In genomic region chr4:40723728-40724127, GRCh38 we compare ENCODE assay signal across 25 cellular contexts. TPM values are rescaled to one million over a fixed set of nuclear protein-coding genes. Genes with fewer than 3 reads are reported as not detected.
DNase-seq lines count a peak whose midpoint lies in the region; ATAC-seq and TF ChIP-seq lines count a peak whose summit lies in the region.
"Had no signal": no experiment of that assay in that cellular context is flagged by ENCODE, and none has a peak within 500 bp of the region (broad histone marks: within the 10 kb centered on the region; RNA-seq: fewer than 3 reads in every experiment).

No MANE protein-coding gene starts in this region.

- H3K27me3 Mint-ChIP-seq in activated T-helper 2 cell treated with anti-CD3 and anti-CD28 coated beads, Interferon-gamma antibody, Interleukin-2, Interleukin-4, amounts not matched to agents 10 μg/mL and 5 μg/mL and 100 μg/mL, durations not matched to agents 14 hours and 24 hours and 36 hours (ENCODE audit: low read depth): peaks cover 8% of the 10 kb centered on the region
- H3K27me3 Mint-ChIP-seq: type B pancreatic cell had no signal

- intact Hi-C loops in Right ventricle myocardium superior (cut with DNase I): no loop called here
- intact Hi-C loops in left ventricle myocardium inferior (cut with micrococcal nuclease): no loop called here
- intact Hi-C loops in activated T-helper 2 cell treated with anti-CD3 and anti-CD28 coated beads, Interferon-gamma antibody, Interleukin-2, Interleukin-4, amounts not matched to agents 10 μg/mL and 5 μg/mL and 100 μg/mL, durations not matched to agents 14 hours and 24 hours and 36 hours (cut with micrococcal nuclease): loop anchor here (2.0 to 5.0 kb wide), 5 partner anchors 39 to 521 kb away; no protein-coding TSS in a partner anchor
- intact Hi-C loops in left lung (cut with DNase I): no loop called here

- DNase-seq in Right ventricle myocardium superior (no peak), left ventricle myocardium inferior (no peak), left lung (no peak)
- no peak for DNase-seq in activated T-helper 2 cell treated with anti-CD3 and anti-CD28 coated beads, Interferon-gamma antibody, Interleukin-2, Interleukin-4, amounts not matched to agents 10 μg/mL and 5 μg/mL and 100 μg/mL, durations not matched to agents 14 hours and 24 hours and 36 hours (ENCODE audit: low spot score)
- DNase-seq in stimulated activated CD4-positive, alpha-beta T cell treated with anti-CD3 and anti-CD28 coated beads, Interleukin-1b, Interleukin-23, amount 100 ng/mL, for 48 hours: no peak
- DNase-seq: activated CD4-positive, alpha-beta T cell treated with anti-CD3 and anti-CD28 coated beads for 1 hour; activated CD8-positive, alpha-beta memory T cell treated with anti-CD3 and anti-CD28 coated beads, Interleukin-2, amount 10 ng/mL, durations not matched to agents 7 days and 5 days; caudate nucleus; endodermal cell; H7; naive thymus-derived CD8-positive, alpha-beta T cell; NCI-H1092 treated with DMSO at 0.1 percent for 48 hours; NCI-H187 treated with DMSO at 0.1 percent for 48 hours; NCI-H526; small intestine; stimulated activated CD4-positive, alpha-beta T cell treated with anti-CD3 and anti-CD28 coated beads, Interleukin-2, amount 100 ng/mL, for 48 hours had no signal

- H3K36me3 Mint-ChIP-seq in activated T-helper 2 cell treated with anti-CD3 and anti-CD28 coated beads, Interferon-gamma antibody, Interleukin-2, Interleukin-4, amounts not matched to agents 10 μg/mL and 5 μg/mL and 100 μg/mL, durations not matched to agents 14 hours and 24 hours and 36 hours (ENCODE audit: low read depth): no peaks in the 10 kb centered on the region
- H3K36me3 Mint-ChIP-seq: activated naive CD4-positive, alpha-beta T cell treated with anti-CD3 and anti-CD28 coated beads, Interleukin-2, amount 50 U/mL, for 72 hours; CD14-positive monocyte; naive thymus-derived CD8-positive, alpha-beta T cell; type B pancreatic cell had no signal

- H3K9me3 ChIP-seq in left ventricle myocardium inferior (replicated peaks) (no peaks in the 10 kb centered on the region), left lung (no peaks in the 10 kb centered on the region)
- H3K9me3 ChIP-seq: ascending aorta, SJSA1 had no signal

- peaks cover 30% of the 10 kb centered on the region for H3K27me3 ChIP-seq in left ventricle myocardium inferior (ENCODE audit: low read depth)
- no peaks in the 10 kb centered on the region for H3K27me3 ChIP-seq in left lung
- H3K27me3 ChIP-seq: ascending aorta, SJSA1 had no signal

- no peak overlapping the region for H3K27ac ChIP-seq in left ventricle myocardium inferior (replicated peaks)
- peak overlapping the region; percentile 46 to 90 for H3K27ac ChIP-seq in left lung
- H3K27ac ChIP-seq: SJSA1 had no signal

- no peaks in the 10 kb centered on the region for H3K9me3 Mint-ChIP-seq in activated T-helper 2 cell treated with anti-CD3 and anti-CD28 coated beads, Interferon-gamma antibody, Interleukin-2, Interleukin-4, amounts not matched to agents 10 μg/mL and 5 μg/mL and 100 μg/mL, durations not matched to agents 14 hours and 24 hours and 36 hours
- H3K9me3 Mint-ChIP-seq: activated naive CD4-positive, alpha-beta T cell treated with anti-CD3 and anti-CD28 coated beads, Interleukin-2, amount 50 U/mL, for 72 hours; activated T-helper 17 cell treated with anti-CD3 and anti-CD28 coated beads, Interleukin-2, amount 50 U/mL, for 72 hours; CD14-positive monocyte; endodermal cell; naive thymus-derived CD8-positive, alpha-beta T cell; type B pancreatic cell had no signal

- H3K36me3 ChIP-seq in left ventricle myocardium inferior (no peaks in the 10 kb centered on the region), left lung (no peaks in the 10 kb centered on the region)
- H3K36me3 ChIP-seq: ascending aorta, SJSA1 had no signal

- TF ChIP-seq CTCF in left ventricle myocardium inferior (IDR thresholded peaks at IDR 0.05; ENCODE audit: borderline replicate concordance): no peak
- TF ChIP-seq CTCF in left lung (IDR thresholded peaks at IDR 0.05): no peak

- H3K4me3 Mint-ChIP-seq in activated T-helper 2 cell treated with anti-CD3 and anti-CD28 coated beads, Interferon-gamma antibody, Interleukin-2, Interleukin-4, amounts not matched to agents 10 μg/mL and 5 μg/mL and 100 μg/mL, durations not matched to agents 14 hours and 24 hours and 36 hours (ENCODE audit: low read depth): no peak overlapping the region
- H3K4me3 Mint-ChIP-seq: activated CD8-positive, alpha-beta memory T cell treated with anti-CD3 and anti-CD28 coated beads, Interleukin-2, amount 10 ng/mL, durations not matched to agents 7 days and 5 days; activated T-helper 17 cell treated with anti-CD3 and anti-CD28 coated beads, Interleukin-2, amount 50 U/mL, for 72 hours; CD14-positive monocyte; endodermal cell; type B pancreatic cell had no signal

- no peak overlapping the region for H3K4me3 ChIP-seq in left ventricle myocardium inferior
- no peak overlapping the region for H3K4me3 ChIP-seq in left lung
- H3K4me3 ChIP-seq: ascending aorta, SJSA1 had no signal

- peak; percentile 55 for ATAC-seq in Right ventricle myocardium superior (ENCODE audit: poor library complexity)
- ATAC-seq in left lung: peak; percentile 39
- no peak for ATAC-seq in HG02840 (IDR thresholded peaks at IDR 0.05; ENCODE audit: low FRiP score, unreplicated experiment)
- no peak for ATAC-seq in HG02970 (IDR thresholded peaks at IDR 0.05; ENCODE audit: low FRiP score, unreplicated experiment)
- ATAC-seq: activated naive CD4-positive, alpha-beta T cell treated with anti-CD3 and anti-CD28 coated beads, Interleukin-2, amount 50 U/mL, for 72 hours; activated T-helper 17 cell treated with anti-CD3 and anti-CD28 coated beads, Interleukin-2, amount 50 U/mL, for 72 hours had no signal

- H3K27ac Mint-ChIP-seq in activated T-helper 2 cell treated with anti-CD3 and anti-CD28 coated beads, Interferon-gamma antibody, Interleukin-2, Interleukin-4, amounts not matched to agents 10 μg/mL and 5 μg/mL and 100 μg/mL, durations not matched to agents 14 hours and 24 hours and 36 hours: peak overlapping the region; percentile 51
- H3K27ac Mint-ChIP-seq: activated CD8-positive, alpha-beta memory T cell treated with anti-CD3 and anti-CD28 coated beads, Interleukin-2, amount 10 ng/mL, durations not matched to agents 7 days and 5 days; activated naive CD4-positive, alpha-beta T cell treated with anti-CD3 and anti-CD28 coated beads, Interleukin-2, amount 50 U/mL, for 72 hours; activated T-helper 17 cell treated with anti-CD3 and anti-CD28 coated beads, Interleukin-2, amount 50 U/mL, for 72 hours; endodermal cell; type B pancreatic cell had no signal

- H3K4me1 Mint-ChIP-seq in activated T-helper 2 cell treated with anti-CD3 and anti-CD28 coated beads, Interferon-gamma antibody, Interleukin-2, Interleukin-4, amounts not matched to agents 10 μg/mL and 5 μg/mL and 100 μg/mL, durations not matched to agents 14 hours and 24 hours and 36 hours (ENCODE audit: low read depth): peaks cover 24% of the 10 kb centered on the region

- H3K4me1 ChIP-seq in left ventricle myocardium inferior: no peaks in the 10 kb centered on the region
- H3K4me1 ChIP-seq in left lung: peaks cover 2 to 41% of the 10 kb centered on the region in 2 donors
- H3K4me1 ChIP-seq: ascending aorta, SJSA1 had no signal

RNA-seq across cellular contexts. Expression of gene NSUN7, which starts 26.0 kb away (rescaled TPM):
- total RNA-seq in Right ventricle myocardium superior (1.5 TPM), left ventricle myocardium inferior (0.91 TPM), left lung (1 to 10 TPM; 5.3 to 7.4 TPM)
- total RNA-seq in activated T-helper 2 cell treated with anti-CD3 and anti-CD28 coated beads, Interferon-gamma antibody, Interleukin-2, Interleukin-4, amounts not matched to agents 10 μg/mL and 5 μg/mL and 100 μg/mL, durations not matched to agents 14 hours and 24 hours and 36 hours: 0.09 TPM in 1 of 2 replicates, not detected in the other
- total RNA-seq: LHCN-M2, SJSA1 had no signal

Comparison
In these comparisons a context has a peak if more than half of its experiments do, and no peak if none do; other contexts are left out.
1. ATAC-seq: peak in Right ventricle myocardium superior (single experiment) and left lung (single experiment); none in HG02840 (single experiment) and HG02970 (single experiment).